ENCODE assay signal across 26 cellular contexts in genomic region chr10:48627984-48628609, GRCh38. TPM values are rescaled to one million over a fixed set of nuclear protein-coding genes. Genes with fewer than 3 reads are reported as not detected.
A peak's percentile ranks its signal among the peaks of the same experiment; 100 is the strongest.
DNase-seq lines count a peak whose midpoint lies in the region; ATAC-seq and TF ChIP-seq lines count a peak whose summit lies in the region.
"Had no signal": no experiment of that assay in that cellular context is flagged by ENCODE, and none has a peak within 500 bp of the region (broad histone marks: within the 10 kb centered on the region; RNA-seq: fewer than 3 reads in every experiment).

No MANE protein-coding gene starts in this region.

- peak overlapping the region in 1 of 2 experiments; percentile 90; a peak in 2 of 4 replicates for H3K27ac ChIP-seq in SK-N-SH (ENCODE audit: low read depth in 2 of 2, low read length in 1 of 2)
- no peak overlapping the region for H3K27ac ChIP-seq in gastroesophageal sphincter
- H3K27ac ChIP-seq: coronary artery, neural progenitor cell had no signal

- H2AFZ ChIP-seq in SK-N-SH (ENCODE audit: low read depth) = no peak overlapping the region
- H2AFZ ChIP-seq: GM23338, neural progenitor cell had no signal

- TF ChIP-seq EP300 in SK-N-SH (IDR thresholded peaks at IDR 0.05; ENCODE audit: borderline replicate concordance in 1 of 2, low read depth in 1 of 2, low read length in 1 of 2) = peak in 1 of 2 experiments; percentile 91; a peak in 2 of 4 replicates
- no peak for TF ChIP-seq EP300 in gastroesophageal sphincter (IDR thresholded peaks at IDR 0.05)

- intact Hi-C loops in posterior vena cava (cut with DNase I) = no loop called here
- intact Hi-C loops in activated CD4-positive, alpha-beta T cell treated with anti-CD3 and anti-CD28 coated beads, Interleukin-2, amount 10 ng/mL, durations not matched to agents 24 days and 14 days (cut with micrococcal nuclease) = no loop called here

- H3K27me3 ChIP-seq in SK-N-SH (ENCODE audit: insufficient read depth) = no peaks in the 10 kb centered on the region
- no peaks in the 10 kb centered on the region for H3K27me3 ChIP-seq in gastroesophageal sphincter
- H3K27me3 ChIP-seq: neural progenitor cell had no signal

- no peak overlapping the region for H3K4me2 ChIP-seq in SK-N-SH
- H3K4me2 ChIP-seq: GM23338, neural progenitor cell had no signal

- CTCF ChIA-PET in SK-N-SH (lab: Yijun Ruan, JAX) = interaction anchor here (1.1 to 5.3 kb wide), 4 partner anchors 20 to 29 kb away, joined by 3 to 48 read pairs (median 16); partner anchors contain the start of gene ARHGAP22

- H3K79me2 ChIP-seq in SK-N-SH (ENCODE audit: insufficient read depth) = no peaks in the 10 kb centered on the region

- no peak for ATAC-seq in gastroesophageal sphincter
- ATAC-seq: activated CD8-positive, alpha-beta T cell treated with anti-CD3 and anti-CD28 coated beads for 36 hours; esophagus mucosa; GM23338; Panc1 had no signal

- H3K4me3 ChIP-seq in SK-N-SH (ENCODE audit: low read depth in 2 of 2, low read length in 1 of 2) = no peak overlapping the region
- no peak overlapping the region for H3K4me3 ChIP-seq in foreskin fibroblast (ENCODE audit: low read depth in 1 of 2, low read length in 2 of 2)
- H3K4me3 ChIP-seq in gastroesophageal sphincter = no peak overlapping the region
- H3K4me3 ChIP-seq: coronary artery, GM23338, neural progenitor cell had no signal

- no peaks in the 10 kb centered on the region for H3K36me3 Mint-ChIP-seq in activated CD4-positive, alpha-beta T cell treated with anti-CD3 and anti-CD28 coated beads, Interleukin-2, amount 10 ng/mL, durations not matched to agents 24 days and 14 days (ENCODE audit: low read depth)
- H3K36me3 Mint-ChIP-seq: neural progenitor cell had no signal

- H3K27me3 Mint-ChIP-seq in activated CD4-positive, alpha-beta T cell treated with anti-CD3 and anti-CD28 coated beads, Interleukin-2, amount 10 ng/mL, durations not matched to agents 24 days and 14 days = peaks cover 8% of the 10 kb centered on the region

- H3K4me1 ChIP-seq in SK-N-SH (ENCODE audit: control insufficient read depth in 1 of 2, insufficient read depth in 2 of 2, low read depth in 1 of 2, low read length in 1 of 2) (peaks cover 0 to 25% of the 10 kb centered on the region in 2 experiments; a peak in 1 of 4 replicates), gastroesophageal sphincter (no peaks in the 10 kb centered on the region)
- H3K4me1 ChIP-seq: neural progenitor cell had no signal

- no peaks in the 10 kb centered on the region for H3F3A ChIP-seq in SK-N-SH (replicated peaks; ENCODE audit: insufficient read depth)

- H3K9ac ChIP-seq in SK-N-SH = no peak overlapping the region
- H3K9ac ChIP-seq: neural progenitor cell had no signal

- no peaks in the 10 kb centered on the region for H3K9me3 ChIP-seq in SK-N-SH
- no peaks in the 10 kb centered on the region for H3K9me3 ChIP-seq in gastroesophageal sphincter

- DNase-seq in DMS 273 treated with DMSO at 0.1 percent for 48 hours (lab: John Stamatoyannopoulos, UW) = peak; percentile 93
- DNase-seq in MV-4-11 (lab: John Stamatoyannopoulos, UW) = peak; percentile 38
- DNase-seq in SK-N-SH = peak; percentile 60
- peak; percentile 84 to 93 for DNase-seq in foreskin fibroblast
- no peak for DNase-seq in NCI-H2029 treated with DMSO at 0.1 percent for 48 hours (lab: John Stamatoyannopoulos, UW)
- no peak for DNase-seq in posterior vena cava (ENCODE audit: low spot score)
- no peak for DNase-seq in activated CD4-positive, alpha-beta T cell treated with anti-CD3 and anti-CD28 coated beads, Interleukin-2, amount 10 ng/mL, durations not matched to agents 24 days and 14 days
- DNase-seq: activated CD4-positive, CD25-positive, alpha-beta regulatory T cell treated with anti-CD3 and anti-CD28 coated beads, Interleukin-2, amount 50 U/mL, for 72 hours; activated CD8-positive, alpha-beta T cell treated with anti-CD3 and anti-CD28 coated beads for 36 hours; activated naive CD4-positive, alpha-beta T cell; CD4-positive, alpha-beta T cell; GDM1; KBM-7; NCI-H187; NCI-H226; SIG-M5; T-helper 1 cell; trophoblast cell had no signal

- H4K20me1 ChIP-seq in SK-N-SH (ENCODE audit: insufficient read depth) = no peaks in the 10 kb centered on the region

- no peak for TF ChIP-seq POLR2A in gastroesophageal sphincter (IDR thresholded peaks at IDR 0.05)

- no peaks in the 10 kb centered on the region for H3K9me2 ChIP-seq in SK-N-SH

- no peak for TF ChIP-seq RAD21 in SK-N-SH (IDR thresholded peaks at IDR 0.05; ENCODE audit: low read length)

- H3K4me1 Mint-ChIP-seq in activated CD4-positive, alpha-beta T cell treated with anti-CD3 and anti-CD28 coated beads, Interleukin-2, amount 10 ng/mL, durations not matched to agents 24 days and 14 days = no peaks in the 10 kb centered on the region
- H3K4me1 Mint-ChIP-seq: neural progenitor cell had no signal

- H3K9me3 Mint-ChIP-seq in activated CD4-positive, alpha-beta T cell treated with anti-CD3 and anti-CD28 coated beads, Interleukin-2, amount 10 ng/mL, durations not matched to agents 24 days and 14 days = no peaks in the 10 kb centered on the region
- H3K9me3 Mint-ChIP-seq: activated CD8-positive, alpha-beta T cell treated with anti-CD3 and anti-CD28 coated beads for 36 hours; CD4-positive, alpha-beta T cell; GM23338; neural progenitor cell had no signal

- H3K36me3 ChIP-seq in SK-N-SH (replicated peaks in 1 of 2; ENCODE audit: control insufficient read depth in 1 of 2, insufficient read depth in 2 of 2, low read length in 1 of 2) = no peaks in the 10 kb centered on the region
- no peaks in the 10 kb centered on the region for H3K36me3 ChIP-seq in gastroesophageal sphincter
- H3K36me3 ChIP-seq: neural progenitor cell had no signal

- no peak overlapping the region for H3K27ac Mint-ChIP-seq in activated CD4-positive, alpha-beta T cell treated with anti-CD3 and anti-CD28 coated beads, Interleukin-2, amount 10 ng/mL, durations not matched to agents 24 days and 14 days
- H3K27ac Mint-ChIP-seq: activated CD8-positive, alpha-beta T cell treated with anti-CD3 and anti-CD28 coated beads for 36 hours; CD4-positive, alpha-beta T cell; GM23338; neural progenitor cell; progenitor cell of endocrine pancreas had no signal

- no peak overlapping the region for H3K4me3 Mint-ChIP-seq in activated CD4-positive, alpha-beta T cell treated with anti-CD3 and anti-CD28 coated beads, Interleukin-2, amount 10 ng/mL, durations not matched to agents 24 days and 14 days
- H3K4me3 Mint-ChIP-seq: activated CD8-positive, alpha-beta T cell treated with anti-CD3 and anti-CD28 coated beads for 36 hours; CD4-positive, alpha-beta T cell; GM23338; neural progenitor cell had no signal

- WGBS in SK-N-SH (ENCODE audit: low lambda C conversion rate) = 100% methylated on average over 1 of the region's 2 CpGs
- 88 to 100% methylated on average over 1 to 2 of the region's 2 CpGs for WGBS in gastroesophageal sphincter (ENCODE audit: low coverage in 1 of 2), 2 donors

- no peak for TF ChIP-seq CTCF in SK-N-SH (IDR thresholded peaks at IDR 0.05)
- no peak for TF ChIP-seq CTCF in foreskin fibroblast (IDR thresholded peaks at IDR 0.05; ENCODE audit: low read depth, low read length)
- TF ChIP-seq CTCF in gastroesophageal sphincter (IDR thresholded peaks at IDR 0.05) = no peak

- POLR2A ChIA-PET in SK-N-SH (lab: Yijun Ruan, JAX) = no interaction called here

TF ChIP-seq in SK-N-SH, 30 proteins besides CTCF, POLR2A, EP300 and RAD21:
- TF ChIP-seq MAX (IDR thresholded peaks at IDR 0.05; ENCODE audit: low read depth) (no peak), MXI1 (IDR thresholded peaks at IDR 0.05; ENCODE audit: low read depth, low read length) (no peak), POLR2AphosphoS5 (IDR thresholded peaks at IDR 0.05; ENCODE audit: low read depth, low read length) (peak; percentile 91), TCF12 (IDR thresholded peaks at IDR 0.05) (peak; percentile 98), FOXJ3 (CRISPR knock-in tag; IDR thresholded peaks at IDR 0.05) (peak; percentile 70; the same call in 1 of the 2 replicates), CHD2 (IDR thresholded peaks at IDR 0.05; ENCODE audit: low read length, partially characterized antibody) (peak; percentile 77), GATA2 (CRISPR knock-in tag; IDR thresholded peaks at IDR 0.05) (peak; percentile 76), RCOR1 (IDR thresholded peaks at IDR 0.05; ENCODE audit: low read length) (peak; percentile 83)

RNA-seq across cellular contexts. Expression of gene ARHGAP22, which starts 23.2 kb away (rescaled TPM):
- 12.4 and 13.8 TPM in 2 replicates for polyA plus RNA-seq in SK-N-SH (2012; rRNA removed)
- 9.9 and 11.6 TPM in 2 replicates for polyA plus RNA-seq in SK-N-SH (2012; cell fraction: cytosol; rRNA removed)
- 35.6 and 42.2 TPM in 2 replicates for polyA plus RNA-seq in SK-N-SH (2012; cell fraction: nucleus; rRNA removed)
- total RNA-seq in posterior vena cava (10 to 100 TPM in 1 of 2 donors, 1 to 10 TPM in 1; 9.8 to 13.4 TPM), gastroesophageal sphincter (1 to 10 TPM; 4.2 to 5.8 (median 5.1) TPM)
- total RNA-seq in activated CD4-positive, alpha-beta T cell treated with anti-CD3 and anti-CD28 coated beads, Interleukin-2, amount 10 ng/mL, durations not matched to agents 24 days and 14 days = not detected in 2 replicates
- total RNA-seq: activated CD8-positive, alpha-beta T cell treated with anti-CD3 and anti-CD28 coated beads for 36 hours; CD4-positive, alpha-beta T cell had no signal

RNA-seq across cellular contexts. Expression of gene WDFY4, which starts 56.6 kb away (rescaled TPM):
- not detected in 2 replicates for polyA plus RNA-seq in SK-N-SH (2012; rRNA removed)
- polyA plus RNA-seq in SK-N-SH (2012; cell fraction: cytosol; rRNA removed) = not detected in 2 replicates
- polyA plus RNA-seq in SK-N-SH (2012; cell fraction: nucleus; rRNA removed) = not detected in 2 replicates
- total RNA-seq in posterior vena cava = 10 to 100 TPM in 1 of 2 donors, 1 to 10 TPM in 1; 6.8 to 13.2 TPM
- total RNA-seq in activated CD4-positive, alpha-beta T cell treated with anti-CD3 and anti-CD28 coated beads, Interleukin-2, amount 10 ng/mL, durations not matched to agents 24 days and 14 days = 0.05 TPM in 1 of 2 replicates, not detected in the other
- total RNA-seq in gastroesophageal sphincter = 1 to 10 TPM; 1.6 to 5.1 (median 3.0) TPM
- total RNA-seq: kidney epithelial cell had no signal
- polyA plus RNA-seq: GM23338 had no signal

Comparison
In these comparisons a context has a peak if more than half of its experiments do, and no peak if none do; other contexts are left out.
1. DNase-seq: peak in DMS 273 treated with DMSO at 0.1 percent for 48 hours (single experiment), MV-4-11 (single experiment), SK-N-SH (single experiment) and foreskin fibroblast (2 of 2); none in NCI-H2029 treated with DMSO at 0.1 percent for 48 hours (single experiment), posterior vena cava (single experiment) and activated CD4-positive, alpha-beta T cell treated with anti-CD3 and anti-CD28 coated beads, Interleukin-2, amount 10 ng/mL, durations not matched to agents 24 days and 14 days (single experiment).